Comparison of ENCODE assay signal across 1 cellular context in genomic region chr16:89922477-89922883, GRCh38.
A peak's percentile ranks its signal among the peaks of the same experiment; 100 is the strongest.
TF ChIP-seq lines count a peak whose summit lies in the region.

No MANE protein-coding gene starts in this region.

TF ChIP-seq in K562, 482 proteins besides CTCF, POLR2A, EP300 and RAD21 (continued from another document and continues in another):
- TF ChIP-seq, protein P1, sequence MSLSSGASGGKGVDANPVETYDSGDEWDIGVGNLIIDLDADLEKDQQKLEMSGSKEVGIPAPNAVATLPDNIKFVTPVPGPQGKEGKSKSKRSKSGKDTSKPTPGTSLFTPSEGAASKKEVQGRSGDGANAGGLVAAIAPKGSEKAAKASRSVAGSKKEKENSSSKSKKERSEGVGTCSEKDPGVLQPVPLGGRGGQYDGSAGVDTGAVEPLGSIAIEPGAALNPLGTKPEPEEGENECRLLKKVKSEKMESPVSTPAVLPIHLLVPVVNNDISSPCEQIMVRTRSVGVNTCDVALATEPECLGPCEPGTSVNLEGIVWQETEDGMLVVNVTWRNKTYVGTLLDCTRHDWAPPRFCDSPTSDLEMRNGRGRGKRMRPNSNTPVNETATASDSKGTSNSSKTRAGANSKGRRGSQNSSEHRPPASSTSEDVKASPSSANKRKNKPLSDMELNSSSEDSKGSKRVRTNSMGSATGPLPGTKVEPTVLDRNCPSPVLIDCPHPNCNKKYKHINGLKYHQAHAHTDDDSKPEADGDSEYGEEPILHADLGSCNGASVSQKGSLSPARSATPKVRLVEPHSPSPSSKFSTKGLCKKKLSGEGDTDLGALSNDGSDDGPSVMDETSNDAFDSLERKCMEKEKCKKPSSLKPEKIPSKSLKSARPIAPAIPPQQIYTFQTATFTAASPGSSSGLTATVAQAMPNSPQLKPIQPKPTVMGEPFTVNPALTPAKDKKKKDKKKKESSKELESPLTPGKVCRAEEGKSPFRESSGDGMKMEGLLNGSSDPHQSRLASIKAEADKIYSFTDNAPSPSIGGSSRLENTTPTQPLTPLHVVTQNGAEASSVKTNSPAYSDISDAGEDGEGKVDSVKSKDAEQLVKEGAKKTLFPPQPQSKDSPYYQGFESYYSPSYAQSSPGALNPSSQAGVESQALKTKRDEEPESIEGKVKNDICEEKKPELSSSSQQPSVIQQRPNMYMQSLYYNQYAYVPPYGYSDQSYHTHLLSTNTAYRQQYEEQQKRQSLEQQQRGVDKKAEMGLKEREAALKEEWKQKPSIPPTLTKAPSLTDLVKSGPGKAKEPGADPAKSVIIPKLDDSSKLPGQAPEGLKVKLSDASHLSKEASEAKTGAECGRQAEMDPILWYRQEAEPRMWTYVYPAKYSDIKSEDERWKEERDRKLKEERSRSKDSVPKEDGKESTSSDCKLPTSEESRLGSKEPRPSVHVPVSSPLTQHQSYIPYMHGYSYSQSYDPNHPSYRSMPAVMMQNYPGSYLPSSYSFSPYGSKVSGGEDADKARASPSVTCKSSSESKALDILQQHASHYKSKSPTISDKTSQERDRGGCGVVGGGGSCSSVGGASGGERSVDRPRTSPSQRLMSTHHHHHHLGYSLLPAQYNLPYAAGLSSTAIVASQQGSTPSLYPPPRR (CRISPR knock-in tag; IDR thresholded peaks at IDR 0.05; ENCODE audit: borderline replicate concordance) = no peak
- TF ChIP-seq ZFP1 (CRISPR knock-in tag; IDR thresholded peaks at IDR 0.05) = no peak
- TF ChIP-seq THAP12 (CRISPR knock-in tag; IDR thresholded peaks at IDR 0.05) = no peak
- peak; percentile 54 for TF ChIP-seq CREM (IDR thresholded peaks at IDR 0.05; ENCODE audit: low read depth)
- TF ChIP-seq MED1 (CRISPR knock-in tag; IDR thresholded peaks at IDR 0.05; ENCODE audit: borderline replicate concordance) = no peak
- TF ChIP-seq ZNF143 (CRISPR knock-in tag; IDR thresholded peaks at IDR 0.05) = no peak
- no peak for TF ChIP-seq ZFPM2 (CRISPR knock-in tag; IDR thresholded peaks at IDR 0.05)
- no peak for TF ChIP-seq TFAM (CRISPR knock-in tag; conservative IDR thresholded peaks at IDR 0.05)
- TF ChIP-seq, protein P2, sequence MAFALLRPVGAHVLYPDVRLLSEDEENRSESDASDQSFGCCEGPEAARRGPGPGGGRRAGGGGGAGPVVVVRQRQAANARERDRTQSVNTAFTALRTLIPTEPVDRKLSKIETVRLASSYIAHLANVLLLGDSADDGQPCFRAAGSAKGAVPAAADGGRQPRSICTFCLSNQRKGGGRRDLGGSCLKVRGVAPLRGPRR (CRISPR knock-in tag; IDR thresholded peaks at IDR 0.05) = no peak
- TF ChIP-seq REST (CRISPR knock-in tag; IDR thresholded peaks at IDR 0.05; ENCODE audit: low read depth) = no peak
- TF ChIP-seq SRSF1 (IDR thresholded peaks at IDR 0.05; ENCODE audit: low read depth, low read length) = no peak
- no peak for TF ChIP-seq TCFL5 (CRISPR knock-in tag; conservative IDR thresholded peaks at IDR 0.05)
- no peak for TF ChIP-seq ZNF589 (CRISPR knock-in tag; IDR thresholded peaks at IDR 0.05; ENCODE audit: low read depth)
- peak; percentile 59 for TF ChIP-seq CXXC5 (CRISPR knock-in tag; IDR thresholded peaks at IDR 0.05)
- TF ChIP-seq STAG1 (CRISPR knock-in tag; IDR thresholded peaks at IDR 0.05; ENCODE audit: borderline replicate concordance) = no peak
- TF ChIP-seq CUX1 (CRISPR knock-in tag; IDR thresholded peaks at IDR 0.05) = no peak
- no peak for TF ChIP-seq MGA (IDR thresholded peaks at IDR 0.05)
- no peak for TF ChIP-seq CEBPB (tag; IDR thresholded peaks at IDR 0.05)
- no peak for TF ChIP-seq BCL6 (CRISPR knock-in tag; IDR thresholded peaks at IDR 0.05)
- TF ChIP-seq ZNF778 (CRISPR knock-in tag; IDR thresholded peaks at IDR 0.05) = no peak
- TF ChIP-seq ZNF785 (CRISPR knock-in tag; IDR thresholded peaks at IDR 0.05) = no peak
